8 cellular contexts compared by ENCODE assay signal in genomic region chr10:88879754-88880286, GRCh38. TPM values are rescaled to one million over a fixed set of nuclear protein-coding genes. Genes with fewer than 3 reads are reported as not detected.
DNase-seq lines count a peak whose midpoint lies in the region; ATAC-seq and TF ChIP-seq lines count a peak whose summit lies in the region.

STAMBPL1 (plus strand) TSS chr10:88880245; CDS start chr10:88901709, 21,464 bp downstream.

- H3K79me2 ChIP-seq in hepatocyte: peaks cover 28% of the 10 kb centered on the region

- no peaks in the 10 kb centered on the region for H3K9me2 ChIP-seq in hepatocyte (replicated peaks; ENCODE audit: insufficient read depth)

- DNase-seq in C1 segment of cervical spinal cord (lab: John Stamatoyannopoulos, UW) (peak in 9 of 14 donors; percentile 37 to 86 (median 81)), SK-N-MC (ENCODE audit: low read depth, low spot score) (no peak), hepatocyte (ENCODE audit: low spot score) (peak; percentile 69), NCI-H128 (lab: John Stamatoyannopoulos, UW; ENCODE audit: unreplicated experiment) (no peak)
- DNase-seq in activated naive CD8-positive, alpha-beta T cell treated with anti-CD3 and anti-CD28 coated beads, Interleukin-2, amount 10 ng/mL, durations not matched to agents 7 days and 5 days: peak; percentile 91

- peaks cover 5% of the 10 kb centered on the region for H3K9me3 Mint-ChIP-seq in activated naive CD8-positive, alpha-beta T cell treated with anti-CD3 and anti-CD28 coated beads, Interleukin-2, amount 10 ng/mL, durations not matched to agents 7 days and 5 days

- peak within 1 kb of the TSS; percentile 94 for H3K4me3 Mint-ChIP-seq in activated naive CD8-positive, alpha-beta T cell treated with anti-CD3 and anti-CD28 coated beads, Interleukin-2, amount 10 ng/mL, durations not matched to agents 7 days and 5 days

- H3K9ac ChIP-seq in SK-N-MC (ENCODE audit: insufficient read length): peak within 1 kb of the TSS; percentile 57
- peak within 1 kb of the TSS; percentile 75 to 80 (median 79) for H3K9ac ChIP-seq in skeletal muscle tissue (ENCODE audit: low read depth in 1 of 3, low read length in 3 of 3)

- no peaks in the 10 kb centered on the region for H4K20me1 ChIP-seq in hepatocyte (ENCODE audit: insufficient read depth, poor library complexity, severe bottlenecking)

- H2AFZ ChIP-seq in hepatocyte: peak within 1 kb of the TSS; percentile 98

- peaks cover 45% of the 10 kb centered on the region for H3K4me1 Mint-ChIP-seq in activated naive CD8-positive, alpha-beta T cell treated with anti-CD3 and anti-CD28 coated beads, Interleukin-2, amount 10 ng/mL, durations not matched to agents 7 days and 5 days

- peak within 1 kb of the TSS; percentile 81 for H3K4me3 ChIP-seq in SK-N-MC
- peak within 1 kb of the TSS; percentile 97 for H3K4me3 ChIP-seq in hepatocyte
- H3K4me3 ChIP-seq in skeletal muscle tissue (ENCODE audit: low read length in 3 of 3): peak within 1 kb of the TSS; percentile 83 to 84 (median 84)

- WGBS in hepatocyte (ENCODE audit: low lambda C conversion rate, missing lambda C conversion rate): 5% methylated on average over 20 of the region's 24 CpGs

- H3K4me1 ChIP-seq in hepatocyte (ENCODE audit: insufficient read depth): peaks cover 6% of the 10 kb centered on the region
- H3K4me1 ChIP-seq in skeletal muscle tissue (ENCODE audit: control insufficient read depth in 3 of 3, insufficient read depth in 3 of 3, low read length in 3 of 3): peaks cover 8 to 17% (median 12%) of the 10 kb centered on the region in 3 donors

- H3K9me3 ChIP-seq in SK-N-MC (ENCODE audit: low read depth, low read length) (no peaks in the 10 kb centered on the region), hepatocyte (ENCODE audit: low read depth) (no peaks in the 10 kb centered on the region), skeletal muscle tissue (ENCODE audit: control insufficient read depth in 3 of 3, low read length in 3 of 3) (no peaks in the 10 kb centered on the region)

- POLR2A ChIA-PET in activated naive CD8-positive, alpha-beta T cell treated with anti-CD3 and anti-CD28 coated beads, Interleukin-2, amount 10 ng/mL, durations not matched to agents 7 days and 5 days (lab: Charles Lee): interaction anchor here (0.5 to 1.7 kb wide), 19 partner anchors 9 to 1017 kb away, joined by 3 to 18 read pairs (median 4); partner anchors contain the start of genes CH25H and FAS

- H3K4me2 ChIP-seq in hepatocyte: peak within 1 kb of the TSS; percentile 89

- peaks cover 43% of the 10 kb centered on the region for H3K36me3 Mint-ChIP-seq in activated naive CD8-positive, alpha-beta T cell treated with anti-CD3 and anti-CD28 coated beads, Interleukin-2, amount 10 ng/mL, durations not matched to agents 7 days and 5 days

- no peaks in the 10 kb centered on the region for H3K27me3 ChIP-seq in hepatocyte
- peaks cover 2 to 21% (median 13%) of the 10 kb centered on the region in 3 donors for H3K27me3 ChIP-seq in skeletal muscle tissue (ENCODE audit: control insufficient read depth in 3 of 3, insufficient read depth in 3 of 3, low read length in 3 of 3)

- peaks cover 2% of the 10 kb centered on the region for H3K27me3 Mint-ChIP-seq in activated naive CD8-positive, alpha-beta T cell treated with anti-CD3 and anti-CD28 coated beads, Interleukin-2, amount 10 ng/mL, durations not matched to agents 7 days and 5 days

- H3K36me3 ChIP-seq in SK-N-MC (ENCODE audit: insufficient read depth, low read length) (no peaks in the 10 kb centered on the region), hepatocyte (replicated peaks; ENCODE audit: insufficient read depth, low read depth) (no peaks in the 10 kb centered on the region), skeletal muscle tissue (ENCODE audit: control insufficient read depth in 3 of 3, insufficient read depth in 3 of 3, low read length in 3 of 3) (no peaks in the 10 kb centered on the region)

- peak within 1 kb of the TSS; percentile 92 for H3K27ac Mint-ChIP-seq in activated naive CD8-positive, alpha-beta T cell treated with anti-CD3 and anti-CD28 coated beads, Interleukin-2, amount 10 ng/mL, durations not matched to agents 7 days and 5 days

- H3K27ac ChIP-seq in SK-N-MC: no peak within 1 kb of the TSS
- H3K27ac ChIP-seq in hepatocyte: peak within 1 kb of the TSS; percentile 95
- H3K27ac ChIP-seq in skeletal muscle tissue (ENCODE audit: low read depth, low read length): peak within 1 kb of the TSS; percentile 82

- TF ChIP-seq CTCF in hepatocyte (IDR thresholded peaks at IDR 0.05; ENCODE audit: poor library complexity): no peak

- ATAC-seq in GM19397 (IDR thresholded peaks at IDR 0.05; ENCODE audit: unreplicated experiment): peak; percentile 59
- ATAC-seq in HG03520 (IDR thresholded peaks at IDR 0.05; ENCODE audit: unreplicated experiment): peak; percentile 31
- peak; percentile 74 for ATAC-seq in activated naive CD8-positive, alpha-beta T cell treated with anti-CD3 and anti-CD28 coated beads, Interleukin-2, amount 10 ng/mL, durations not matched to agents 7 days and 5 days (ENCODE audit: low read depth)

RNA-seq across cellular contexts. Expression of gene STAMBPL1, which starts in this region (rescaled TPM):
- 10 to 100 TPM; 48.3 to 54.0 TPM for total RNA-seq in activated naive CD8-positive, alpha-beta T cell treated with anti-CD3 and anti-CD28 coated beads, Interleukin-2, amount 10 ng/mL, durations not matched to agents 7 days and 5 days
- total RNA-seq in hepatocyte (14.8 and 20.0 TPM in 2 replicates), skeletal muscle tissue (15.1 TPM)
- 4.5 and 5.2 TPM in 2 replicates for polyA plus RNA-seq in hepatocyte

Comparison
In these comparisons a context has a peak if more than half of its experiments do, and no peak if none do; other contexts are left out.
1. DNase-seq: peak in C1 segment of cervical spinal cord (9 of 14), activated naive CD8-positive, alpha-beta T cell treated with anti-CD3 and anti-CD28 coated beads, Interleukin-2, amount 10 ng/mL, durations not matched to agents 7 days and 5 days (single experiment) and hepatocyte (single experiment); none in SK-N-MC (single experiment) and NCI-H128 (single experiment).
2. Peak in every context shown above with its lines, with median percentiles within 50 percentile points of each other: ATAC-seq and H3K4me3 ChIP-seq.